ENCODE assay signal across 8 cellular contexts in genomic region chr2:227480528-227480927, GRCh38. TPM values are rescaled to one million over a fixed set of nuclear protein-coding genes. Genes with fewer than 3 reads are reported as not detected.
DNase-seq lines count a peak whose midpoint lies in the region; ATAC-seq lines count a peak whose summit lies in the region.

No MANE protein-coding gene starts in this region.

- no peak for DNase-seq in activated T-cell treated with anti-CD3 and anti-CD28 coated beads, Interleukin-2, amount 50 U/mL, for 4 hours
- no peak for DNase-seq in activated T-cell treated with anti-CD3 and anti-CD28 coated beads, Interleukin-2, amount 50 U/mL, for 1 hour
- no peak for DNase-seq in activated CD4-positive, alpha-beta memory T cell treated with anti-CD3 and anti-CD28 coated beads for 36 hours
- no peak for DNase-seq in stimulated activated naive CD8-positive, alpha-beta T cell treated with anti-CD3 and anti-CD28 coated beads, Interleukin-15, Interleukin-2, amounts not matched to agents 100 U/mL and 50 U/mL, for 24 hours
- no peak for DNase-seq in stimulated activated CD8-positive, alpha-beta memory T cell treated with anti-CD3 and anti-CD28 coated beads, Interleukin-4, amount 100 ng/mL, for 48 hours
- DNase-seq in CD1c-positive myeloid dendritic cell (ENCODE audit: extremely low spot score) = no peak
- DNase-seq in hypothalamus (lab: John Stamatoyannopoulos, UW) = no peak

- H3K4me1 Mint-ChIP-seq in activated T-cell treated with anti-CD3 and anti-CD28 coated beads, Interleukin-2, amount 50 U/mL, for 4 hours (ENCODE audit: low read depth) = peaks cover 70% of the 10 kb centered on the region
- H3K4me1 Mint-ChIP-seq in activated CD4-positive, alpha-beta memory T cell treated with anti-CD3 and anti-CD28 coated beads for 36 hours (ENCODE audit: low read depth) = peaks cover 71% of the 10 kb centered on the region

- intact Hi-C loops in activated CD4-positive, alpha-beta memory T cell treated with anti-CD3 and anti-CD28 coated beads for 36 hours (cut with micrococcal nuclease) = loop anchor here (5.0 kb wide), 1 partner anchor 177 kb away; no protein-coding TSS in a partner anchor

- H3K36me3 Mint-ChIP-seq in activated T-cell treated with anti-CD3 and anti-CD28 coated beads, Interleukin-2, amount 50 U/mL, for 4 hours (ENCODE audit: insufficient read depth) = peaks cover 9% of the 10 kb centered on the region
- peaks cover 12% of the 10 kb centered on the region for H3K36me3 Mint-ChIP-seq in activated CD4-positive, alpha-beta memory T cell treated with anti-CD3 and anti-CD28 coated beads for 36 hours

- no peaks in the 10 kb centered on the region for H3K27me3 Mint-ChIP-seq in activated T-cell treated with anti-CD3 and anti-CD28 coated beads, Interleukin-2, amount 50 U/mL, for 4 hours (ENCODE audit: low read depth)
- H3K27me3 Mint-ChIP-seq in activated CD4-positive, alpha-beta memory T cell treated with anti-CD3 and anti-CD28 coated beads for 36 hours = no peaks in the 10 kb centered on the region

- peak overlapping the region; percentile 24 for H3K4me3 Mint-ChIP-seq in activated T-cell treated with anti-CD3 and anti-CD28 coated beads, Interleukin-2, amount 50 U/mL, for 4 hours
- peak overlapping the region; percentile 21 for H3K4me3 Mint-ChIP-seq in activated CD4-positive, alpha-beta memory T cell treated with anti-CD3 and anti-CD28 coated beads for 36 hours

- CTCF ChIA-PET in activated CD4-positive, alpha-beta memory T cell treated with anti-CD3 and anti-CD28 coated beads for 36 hours (lab: Charles Lee) = interaction anchor here (0.8 to 1.5 kb wide), 6 partner anchors 9 to 286 kb away, joined by 3 to 5 read pairs (median 3); no protein-coding TSS in a partner anchor

- POLR2A ChIA-PET in activated CD4-positive, alpha-beta memory T cell treated with anti-CD3 and anti-CD28 coated beads for 36 hours (lab: Charles Lee) = interaction anchor here (1.6 kb wide), 1 partner anchor 16 kb away, joined by 8 read pairs; no protein-coding TSS in a partner anchor

- H3K9me3 Mint-ChIP-seq in activated T-cell treated with anti-CD3 and anti-CD28 coated beads, Interleukin-2, amount 50 U/mL, for 4 hours = peaks cover under 1% of the 10 kb centered on the region
- peaks cover under 1% of the 10 kb centered on the region for H3K9me3 Mint-ChIP-seq in activated CD4-positive, alpha-beta memory T cell treated with anti-CD3 and anti-CD28 coated beads for 36 hours

- peak overlapping the region; percentile 71 for H3K27ac Mint-ChIP-seq in activated CD4-positive, alpha-beta memory T cell treated with anti-CD3 and anti-CD28 coated beads for 36 hours

- ATAC-seq in activated T-cell treated with anti-CD3 and anti-CD28 coated beads, Interleukin-2, amount 50 U/mL, for 4 hours = peak; percentile 51 to 67
- peak; percentile 61 for ATAC-seq in HG02759 (IDR thresholded peaks at IDR 0.05; ENCODE audit: unreplicated experiment)
- ATAC-seq in stimulated activated naive CD8-positive, alpha-beta T cell treated with anti-CD3 and anti-CD28 coated beads, Interleukin-15, Interleukin-2, amounts not matched to agents 100 U/mL and 50 U/mL, for 24 hours = peak; percentile 69

RNA-seq across cellular contexts. Expression of gene AGFG1, which starts 8.6 kb away (rescaled TPM):
- total RNA-seq in activated T-cell treated with anti-CD3 and anti-CD28 coated beads, Interleukin-2, amount 50 U/mL, for 4 hours = 100 to 1,000 TPM; 200 to 228 (median 213) TPM
- total RNA-seq in activated CD4-positive, alpha-beta memory T cell treated with anti-CD3 and anti-CD28 coated beads for 36 hours = 100 to 1,000 TPM; 119 to 127 TPM
